ENCODE assay signal across 29 cellular contexts in the genomic region with DNA sequence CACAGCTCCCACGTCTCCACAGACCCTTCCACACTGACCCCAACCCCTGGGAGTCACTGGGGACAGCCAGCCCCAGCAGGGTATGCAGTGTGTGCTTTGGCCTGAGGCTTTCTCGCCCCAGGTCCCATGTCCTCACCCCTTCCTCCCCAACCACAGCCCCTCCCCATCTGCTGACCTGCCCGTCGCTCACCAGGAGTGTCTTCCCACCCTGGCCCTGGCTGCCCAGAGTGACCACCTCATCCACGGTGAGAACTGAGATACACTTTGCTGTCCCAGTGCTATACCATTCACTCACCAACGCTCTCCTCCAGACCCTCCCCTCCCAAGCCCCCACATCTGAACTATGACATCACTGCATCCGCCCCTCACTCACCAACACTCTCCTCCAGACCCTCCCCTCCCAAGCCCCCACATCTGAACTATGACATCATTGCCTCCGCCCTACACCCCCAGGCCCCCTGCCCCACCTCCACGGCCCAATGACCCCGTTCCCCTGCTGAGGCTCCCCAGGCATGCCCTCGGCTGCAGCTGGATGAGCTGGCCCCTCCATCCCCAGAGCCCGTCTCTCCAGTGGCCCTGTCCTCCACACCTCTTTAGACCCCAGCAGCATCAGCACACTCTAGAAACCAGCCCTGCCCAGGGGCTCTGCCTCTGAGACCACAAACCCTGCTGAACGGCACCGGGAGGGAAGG. TPM values are rescaled to one million over a fixed set of nuclear protein-coding genes. Genes with fewer than 3 reads are reported as not detected.
DNase-seq lines count a peak whose midpoint lies in the region; ATAC-seq, FAIRE-seq and TF ChIP-seq lines count a peak whose summit lies in the region.
"Had no signal": no experiment of that assay in that cellular context is flagged by ENCODE, and none has a peak within 500 bp of the region (broad histone marks: within the 10 kb centered on the region; RNA-seq: fewer than 3 reads in every experiment).

No MANE protein-coding gene starts in this region.

- no peaks in the 10 kb centered on the region for H3K79me2 ChIP-seq in HepG2 (ENCODE audit: insufficient read depth, low read length)

- H4K20me1 ChIP-seq in HepG2 (ENCODE audit: insufficient read depth, low read length): no peaks in the 10 kb centered on the region

- H3K4me3 Mint-ChIP-seq in activated CD8-positive, alpha-beta memory T cell treated with anti-CD3 and anti-CD28 coated beads, Interleukin-2, amount 10 ng/mL, durations not matched to agents 7 days and 5 days: no peak overlapping the region
- H3K4me3 Mint-ChIP-seq in Calu3 (ENCODE audit: low read depth, unreplicated experiment): no peak overlapping the region
- H3K4me3 Mint-ChIP-seq in CD4-positive, alpha-beta T cell: no peak overlapping the region
- H3K4me3 Mint-ChIP-seq: activated naive CD8-positive, alpha-beta T cell treated with anti-CD3 and anti-CD28 coated beads for 36 hours; activated T-helper 17 cell treated with anti-CD3 and anti-CD28 coated beads, Interleukin-2, amount 50 U/mL, for 72 hours; CD4-positive, alpha-beta memory T cell; nephron progenitor cell; T-helper 17 cell had no signal

- peaks cover 5% of the 10 kb centered on the region for H3K36me3 Mint-ChIP-seq in activated CD8-positive, alpha-beta memory T cell treated with anti-CD3 and anti-CD28 coated beads, Interleukin-2, amount 10 ng/mL, durations not matched to agents 7 days and 5 days
- peaks cover 12% of the 10 kb centered on the region for H3K36me3 Mint-ChIP-seq in Calu3 (ENCODE audit: insufficient read depth, unreplicated experiment)
- H3K36me3 Mint-ChIP-seq in CD4-positive, alpha-beta T cell (ENCODE audit: low read depth): peaks cover 29% of the 10 kb centered on the region

- no peak overlapping the region for H2AFZ ChIP-seq in HepG2 (ENCODE audit: low read length)

- H3K9me3 ChIP-seq in HepG2 (ENCODE audit: low read length) (no peaks in the 10 kb centered on the region), spleen (no peaks in the 10 kb centered on the region), BE2C (no peaks in the 10 kb centered on the region)
- no peaks in the 10 kb centered on the region for H3K9me3 ChIP-seq in CD4-positive, alpha-beta T cell (ENCODE audit: control insufficient read depth, low read length)
- H3K9me3 ChIP-seq: ascending aorta, right lobe of liver had no signal

- H3K27me3 ChIP-seq in HepG2 (ENCODE audit: control insufficient read depth in 1 of 2, insufficient read depth in 2 of 2, low read length in 2 of 2) (no peaks in the 10 kb centered on the region), spleen (replicated peaks in 1 of 7) (no peaks in the 10 kb centered on the region), BE2C (no peaks in the 10 kb centered on the region)
- H3K27me3 ChIP-seq in CD4-positive, alpha-beta T cell (ENCODE audit: control insufficient read depth, insufficient read depth, low read length): no peaks in the 10 kb centered on the region
- H3K27me3 ChIP-seq: ascending aorta, right lobe of liver had no signal

- BruUV-seq in HepG2 (replicated peaks; lab: Mats Ljungman, UMichigan) (no TSS peak), Calu3 (replicated peaks; lab: Mats Ljungman, UMichigan) (no TSS peak)

- CTCF ChIA-PET in activated CD8-positive, alpha-beta memory T cell treated with anti-CD3 and anti-CD28 coated beads, Interleukin-2, amount 10 ng/mL, durations not matched to agents 7 days and 5 days (lab: Charles Lee): interaction anchor here (1.2 kb wide), 1 partner anchor 11 kb away, joined by 6 read pairs; no protein-coding TSS in a partner anchor
- CTCF ChIA-PET in HepG2 (lab: Yijun Ruan, JAX; ENCODE audit: low intra/inter-chr PET ratio, low total read pairs): no interaction called here
- CTCF ChIA-PET in Calu3 (lab: Charles Lee): no interaction called here
- CTCF ChIA-PET in CD4-positive, alpha-beta T cell (lab: Charles Lee): no interaction called here

- H3K4me1 ChIP-seq in HepG2 (ENCODE audit: insufficient read depth, low read length): no peaks in the 10 kb centered on the region
- no peaks in the 10 kb centered on the region for H3K4me1 ChIP-seq in spleen
- no peaks in the 10 kb centered on the region for H3K4me1 ChIP-seq in BE2C
- H3K4me1 ChIP-seq: ascending aorta, right lobe of liver had no signal

- ATAC-seq in activated CD8-positive, alpha-beta memory T cell treated with anti-CD3 and anti-CD28 coated beads, Interleukin-2, amount 10 ng/mL, durations not matched to agents 7 days and 5 days: no peak
- ATAC-seq in HepG2: no peak
- ATAC-seq in CD4-positive, alpha-beta T cell (ENCODE audit: poor library complexity): no peak
- ATAC-seq: activated T-helper 17 cell treated with anti-CD3 and anti-CD28 coated beads, Interleukin-2, amount 50 U/mL, for 72 hours; left ventricle myocardium superior; right lobe of liver; T-helper 17 cell had no signal

- WGBS in HepG2 (ENCODE audit: low lambda C conversion rate): 95% methylated on average over 14 of the region's 14 CpGs
- 81 to 91% (median 90%) methylated on average over 14 of the region's 14 CpGs for WGBS in spleen, 5 donors

- H3K27ac ChIP-seq in HepG2 (ENCODE audit: extremely low read length, insufficient read depth, low read length): no peak overlapping the region
- H3K27ac ChIP-seq in spleen: no peak overlapping the region
- H3K27ac ChIP-seq in CD4-positive, alpha-beta T cell (ENCODE audit: low read depth, low read length): no peak overlapping the region
- H3K27ac ChIP-seq: ascending aorta, right lobe of liver, RWPE1, SK-N-MC had no signal

- H3K27me3 Mint-ChIP-seq in activated CD8-positive, alpha-beta memory T cell treated with anti-CD3 and anti-CD28 coated beads, Interleukin-2, amount 10 ng/mL, durations not matched to agents 7 days and 5 days: no peaks in the 10 kb centered on the region
- no peaks in the 10 kb centered on the region for H3K27me3 Mint-ChIP-seq in Calu3 (ENCODE audit: unreplicated experiment)
- no peaks in the 10 kb centered on the region for H3K27me3 Mint-ChIP-seq in CD4-positive, alpha-beta T cell
- H3K27me3 Mint-ChIP-seq: activated naive CD8-positive, alpha-beta T cell treated with anti-CD3 and anti-CD28 coated beads for 36 hours; activated T-helper 17 cell treated with anti-CD3 and anti-CD28 coated beads, Interleukin-2, amount 50 U/mL, for 72 hours; CD4-positive, alpha-beta memory T cell; T-helper 17 cell had no signal

- H3K9me3 Mint-ChIP-seq in activated CD8-positive, alpha-beta memory T cell treated with anti-CD3 and anti-CD28 coated beads, Interleukin-2, amount 10 ng/mL, durations not matched to agents 7 days and 5 days (ENCODE audit: low read depth): no peaks in the 10 kb centered on the region
- H3K9me3 Mint-ChIP-seq in Calu3 (ENCODE audit: low read depth, unreplicated experiment): no peaks in the 10 kb centered on the region
- H3K9me3 Mint-ChIP-seq in CD4-positive, alpha-beta T cell: no peaks in the 10 kb centered on the region
- H3K9me3 Mint-ChIP-seq: activated naive CD8-positive, alpha-beta T cell treated with anti-CD3 and anti-CD28 coated beads for 36 hours; activated T-helper 17 cell treated with anti-CD3 and anti-CD28 coated beads, Interleukin-2, amount 50 U/mL, for 72 hours; CD4-positive, alpha-beta memory T cell; nephron progenitor cell had no signal

- TF ChIP-seq POLR2A in HepG2 (IDR thresholded peaks at IDR 0.05; ENCODE audit: insufficient read depth in 1 of 2, low read depth in 2 of 2, low read length in 2 of 2) (no peak), spleen (IDR thresholded peaks at IDR 0.05) (no peak)

- H3K4me3 ChIP-seq in HepG2 (replicated peaks in 1 of 3; ENCODE audit: insufficient read depth in 1 of 3, low read depth in 2 of 3, low read length in 3 of 3) (no peak overlapping the region), spleen (no peak overlapping the region), BE2C (ENCODE audit: low read depth, low read length) (no peak overlapping the region)
- H3K4me3 ChIP-seq: ascending aorta, right lobe of liver, SK-N-MC had no signal

- H3K4me2 ChIP-seq in HepG2 (ENCODE audit: low read depth, low read length): no peak overlapping the region

- no peak for TF ChIP-seq CTCF in HepG2 (CRISPR knock-in tag; IDR thresholded peaks at IDR 0.05)
- TF ChIP-seq CTCF in spleen (IDR thresholded peaks at IDR 0.05 in 8 of 11, conservative IDR thresholded peaks at IDR 0.05 in 3 of 11): no peak
- TF ChIP-seq CTCF in BE2C (IDR thresholded peaks at IDR 0.05; ENCODE audit: low read depth, low read length): no peak
- TF ChIP-seq CTCF in Calu3 (IDR thresholded peaks at IDR 0.05; ENCODE audit: unreplicated experiment): no peak
- TF ChIP-seq CTCF in CD4-positive, alpha-beta T cell (IDR thresholded peaks at IDR 0.05): no peak

- DNase-seq in activated CD8-positive, alpha-beta memory T cell treated with anti-CD3 and anti-CD28 coated beads for 24 hours: peak; percentile 42
- no peak for DNase-seq in activated CD8-positive, alpha-beta memory T cell treated with anti-CD3 and anti-CD28 coated beads, Interleukin-2, amount 50 U/mL, for 4 hours
- DNase-seq in activated CD8-positive, alpha-beta memory T cell treated with anti-CD3 and anti-CD28 coated beads, Interleukin-2, amount 10 ng/mL, durations not matched to agents 7 days and 5 days: peak; percentile 27
- DNase-seq in HepG2 (ENCODE audit: low spot score) (no peak), spleen (peak; percentile 37), BE2C (no peak), Calu3 (no peak)
- DNase-seq in CD4-positive, alpha-beta T cell: no peak
- DNase-seq: activated CD4-positive, alpha-beta T cell treated with anti-CD3 and anti-CD28 coated beads for 48 hours; activated naive CD8-positive, alpha-beta T cell treated with anti-CD3 and anti-CD28 coated beads for 36 hours; CD4-positive, alpha-beta memory T cell; dermis blood vessel endothelial cell; hypothalamus; left ventricle myocardium superior; NCI-H1436 treated with DMSO at 0.1 percent for 48 hours; NCI-H2107; NCI-H446; nephron progenitor cell; stimulated activated naive CD4-positive, alpha-beta T cell; T-helper 17 cell had no signal

- POLR2A ChIA-PET in HepG2 (lab: Yijun Ruan, JAX): no interaction called here
- POLR2A ChIA-PET in CD4-positive, alpha-beta T cell (lab: Charles Lee): no interaction called here

- TF ChIP-seq RAD21 in HepG2 (CRISPR knock-in tag; IDR thresholded peaks at IDR 0.05): no peak

- H3K4me1 Mint-ChIP-seq in activated CD8-positive, alpha-beta memory T cell treated with anti-CD3 and anti-CD28 coated beads, Interleukin-2, amount 10 ng/mL, durations not matched to agents 7 days and 5 days: no peaks in the 10 kb centered on the region
- H3K4me1 Mint-ChIP-seq in Calu3 (ENCODE audit: low read depth, unreplicated experiment): no peaks in the 10 kb centered on the region
- H3K4me1 Mint-ChIP-seq in CD4-positive, alpha-beta T cell (ENCODE audit: low read depth): no peaks in the 10 kb centered on the region
- H3K4me1 Mint-ChIP-seq: activated naive CD8-positive, alpha-beta T cell treated with anti-CD3 and anti-CD28 coated beads for 36 hours; activated T-helper 17 cell treated with anti-CD3 and anti-CD28 coated beads, Interleukin-2, amount 50 U/mL, for 72 hours; nephron progenitor cell; T-helper 17 cell had no signal

- peaks cover 14 to 22% of the 10 kb centered on the region in 2 experiments; a peak in 4 of 5 replicates for H3K36me3 ChIP-seq in HepG2 (replicated peaks in 1 of 2; ENCODE audit: control insufficient read depth in 1 of 2, insufficient read depth in 2 of 2, low read length in 2 of 2)
- H3K36me3 ChIP-seq in spleen: peaks cover 0 to 70% (median 15%) of the 10 kb centered on the region in 6 donors
- no peaks in the 10 kb centered on the region for H3K36me3 ChIP-seq in BE2C
- H3K36me3 ChIP-seq: right lobe of liver had no signal

- intact Hi-C loops in HepG2 (cut with micrococcal nuclease; ENCODE audit: unreplicated experiment) (no loop called here), spleen (cut with DNase I; ENCODE audit: low total_unique reads) (no loop called here), Calu3 (cut with micrococcal nuclease; ENCODE audit: unreplicated experiment) (no loop called here)
- intact Hi-C loops in CD4-positive, alpha-beta T cell (cut with DNase I, micrococcal nuclease): no loop called here

- H3K27ac Mint-ChIP-seq in activated CD8-positive, alpha-beta memory T cell treated with anti-CD3 and anti-CD28 coated beads, Interleukin-2, amount 10 ng/mL, durations not matched to agents 7 days and 5 days: no peak overlapping the region
- no peak overlapping the region for H3K27ac Mint-ChIP-seq in Calu3 (ENCODE audit: unreplicated experiment)
- H3K27ac Mint-ChIP-seq in CD4-positive, alpha-beta T cell: no peak overlapping the region
- H3K27ac Mint-ChIP-seq: activated naive CD8-positive, alpha-beta T cell treated with anti-CD3 and anti-CD28 coated beads for 36 hours; activated T-helper 17 cell treated with anti-CD3 and anti-CD28 coated beads, Interleukin-2, amount 50 U/mL, for 72 hours; nephron progenitor cell; T-helper 17 cell had no signal

- TF ChIP-seq EP300 in HepG2 (IDR thresholded peaks at IDR 0.05; ENCODE audit: low read depth in 2 of 2, low read length in 2 of 2): no peak
- no peak for TF ChIP-seq EP300 in HepG2 (CRISPR knock-in tag; IDR thresholded peaks at IDR 0.05; ENCODE audit: borderline replicate concordance)

- in situ Hi-C loops in HepG2 (cut with HindIII; ENCODE audit: extremely low pct_ligation_motif_present, low pct_unique_long_range_greater_than_20kb): no loop called here

- FAIRE-seq in HepG2 (lab: Jason Lieb, UNC): no peak
- FAIRE-seq: A204.1, endometrium, GM12891, urothelium cell line had no signal

- H3K9ac ChIP-seq in HepG2 (ENCODE audit: insufficient read depth, low read depth, low read length): no peak overlapping the region

RNA-seq across cellular contexts. Expression of gene ANKMY1, which starts 55.2 kb away (rescaled TPM):
- 10 to 100 TPM; 21.3 to 33.5 TPM for total RNA-seq in activated CD8-positive, alpha-beta memory T cell treated with anti-CD3 and anti-CD28 coated beads, Interleukin-2, amount 10 ng/mL, durations not matched to agents 7 days and 5 days
- total RNA-seq in HepG2 (2016; rRNA removed; fragmentation: Illumina TruSeq; extraction: Trizol) (7.3 and 11.7 TPM in 2 replicates), spleen (10 to 100 TPM; 26.5 to 45.5 (median 30.1) TPM), Calu3 (2022) (34.9 and 38.2 TPM in 2 replicates)
- 9.7 and 12.6 TPM in 2 replicates for total RNA-seq in HepG2 (2016; cell fraction: cytosol; rRNA removed; fragmentation: Illumina TruSeq; extraction: Trizol; ENCODE audit: low read depth)
- total RNA-seq in HepG2 (2016; cell fraction: insoluble cytoplasmic fraction; rRNA removed; fragmentation: Illumina TruSeq; extraction: Trizol): 8.8 and 12.4 TPM in 2 replicates
- total RNA-seq in HepG2 (2016; cell fraction: membrane; rRNA removed; fragmentation: Illumina TruSeq; extraction: Trizol): 10.6 and 11.9 TPM in 2 replicates
- total RNA-seq in HepG2 (2016; cell fraction: nucleus; rRNA removed; fragmentation: Illumina TruSeq; extraction: Trizol): 23.2 and 30.1 TPM in 2 replicates
- polyA plus RNA-seq in HepG2 (2011; rRNA removed) (18.8 and 20.5 TPM in 2 replicates), spleen (10 to 100 TPM in 1 of 3 donors, 1 to 10 TPM in 2; 7.6 to 11.4 (median 8.1) TPM)
- 11.7 and 12.1 TPM in 2 replicates for polyA plus RNA-seq in HepG2 (2011; cell fraction: cytosol; rRNA removed)
- polyA plus RNA-seq in HepG2 (2011; cell fraction: nucleus; rRNA removed): 55.1 and 66.4 TPM in 2 replicates
- 8.0 and 8.9 TPM in 2 replicates for polyA plus RNA-seq in HepG2 (2012)
- polyA plus RNA-seq in HepG2 (2016; cell fraction: cytosol; fragmentation: Illumina TruSeq; extraction: Trizol; ENCODE audit: low read depth): 2.6 and 3.4 TPM in 2 replicates
- polyA plus RNA-seq in HepG2 (2016; cell fraction: insoluble cytoplasmic fraction; fragmentation: Illumina TruSeq; extraction: Trizol; ENCODE audit: low read depth): 7.8 and 8.8 TPM in 2 replicates
- polyA plus RNA-seq in HepG2 (2016; cell fraction: membrane; fragmentation: Illumina TruSeq; extraction: Trizol; ENCODE audit: low read depth): 4.9 and 6.3 TPM in 2 replicates
- polyA plus RNA-seq in HepG2 (2016; cell fraction: nucleus; fragmentation: Illumina TruSeq; extraction: Trizol; ENCODE audit: insufficient read depth, low read depth): 30.4 and 35.4 TPM in 2 replicates
- 41.3 and 43.1 TPM in 2 replicates for polyA minus RNA-seq in HepG2 (2011; rRNA and poly(A)+ RNA removed; ENCODE audit: low replicate concordance)
- polyA minus RNA-seq in HepG2 (2011; cell fraction: cytosol; rRNA and poly(A)+ RNA removed): 6.0 and 6.9 TPM in 2 replicates
- polyA minus RNA-seq in HepG2 (2011; cell fraction: nucleus; rRNA and poly(A)+ RNA removed): 52.8 and 56.1 TPM in 2 replicates
- 4.5 TPM for polyA plus RNA-seq in BE2C (2012; ENCODE audit: insufficient read depth, insufficient read length, low read depth)
- 10 to 100 TPM; 25.7 to 26.2 TPM for total RNA-seq in CD4-positive, alpha-beta T cell

RNA-seq across cellular contexts. Expression of gene DUSP28, which starts 57.6 kb away (rescaled TPM):
- total RNA-seq in activated CD8-positive, alpha-beta memory T cell treated with anti-CD3 and anti-CD28 coated beads, Interleukin-2, amount 10 ng/mL, durations not matched to agents 7 days and 5 days: 10 to 100 TPM; 10.0 to 10.1 TPM
- total RNA-seq in HepG2 (2016; rRNA removed; fragmentation: Illumina TruSeq; extraction: Trizol): 2.5 and 5.2 TPM in 2 replicates
- 4.5 and 4.9 TPM in 2 replicates for total RNA-seq in HepG2 (2016; cell fraction: cytosol; rRNA removed; fragmentation: Illumina TruSeq; extraction: Trizol; ENCODE audit: low read depth)
- total RNA-seq in HepG2 (2016; cell fraction: insoluble cytoplasmic fraction; rRNA removed; fragmentation: Illumina TruSeq; extraction: Trizol): 2.9 and 5.6 TPM in 2 replicates
- total RNA-seq in HepG2 (2016; cell fraction: membrane; rRNA removed; fragmentation: Illumina TruSeq; extraction: Trizol): 6.2 and 6.3 TPM in 2 replicates
- 7.1 TPM in 2 replicates for total RNA-seq in HepG2 (2016; cell fraction: nucleus; rRNA removed; fragmentation: Illumina TruSeq; extraction: Trizol)
- polyA plus RNA-seq in HepG2 (2011; rRNA removed): 6.7 and 8.6 TPM in 2 replicates
- polyA plus RNA-seq in HepG2 (2011; cell fraction: cytosol; rRNA removed): 3.4 and 4.1 TPM in 2 replicates
- 6.6 and 6.7 TPM in 2 replicates for polyA plus RNA-seq in HepG2 (2011; cell fraction: nucleus; rRNA removed)
- polyA plus RNA-seq in HepG2 (2012): 5.4 and 6.8 TPM in 2 replicates
- polyA plus RNA-seq in HepG2 (2016; cell fraction: cytosol; fragmentation: Illumina TruSeq; extraction: Trizol; ENCODE audit: low read depth): 4.9 and 6.2 TPM in 2 replicates
- 3.9 and 4.1 TPM in 2 replicates for polyA plus RNA-seq in HepG2 (2016; cell fraction: insoluble cytoplasmic fraction; fragmentation: Illumina TruSeq; extraction: Trizol; ENCODE audit: low read depth)
- 5.5 and 7.1 TPM in 2 replicates for polyA plus RNA-seq in HepG2 (2016; cell fraction: membrane; fragmentation: Illumina TruSeq; extraction: Trizol; ENCODE audit: low read depth)
- polyA plus RNA-seq in HepG2 (2016; cell fraction: nucleus; fragmentation: Illumina TruSeq; extraction: Trizol; ENCODE audit: insufficient read depth, low read depth): 11.1 and 15.5 TPM in 2 replicates
- 2.8 and 4.2 TPM in 2 replicates for polyA minus RNA-seq in HepG2 (2011; rRNA and poly(A)+ RNA removed; ENCODE audit: low replicate concordance)
- 1.7 and 2.2 TPM in 2 replicates for polyA minus RNA-seq in HepG2 (2011; cell fraction: cytosol; rRNA and poly(A)+ RNA removed)
- polyA minus RNA-seq in HepG2 (2011; cell fraction: nucleus; rRNA and poly(A)+ RNA removed): 11.5 and 12.3 TPM in 2 replicates
- 10 to 100 TPM in 1 of 7 donors, 1 to 10 TPM in 6; 5.9 to 13.6 (median 7.1) TPM for total RNA-seq in spleen
- polyA plus RNA-seq in spleen: 1 to 10 TPM; 6.5 to 9.0 (median 7.9) TPM
- 14.7 TPM for polyA plus RNA-seq in BE2C (2012; ENCODE audit: insufficient read depth, insufficient read length, low read depth)
- total RNA-seq in Calu3 (2022): 5.1 and 8.5 TPM in 2 replicates
- 10 to 100 TPM; 18.3 to 18.9 TPM for total RNA-seq in CD4-positive, alpha-beta T cell

Comparison
In these comparisons a context has a peak if more than half of its experiments do, and no peak if none do; other contexts are left out.
1. DNase-seq: peak in activated CD8-positive, alpha-beta memory T cell treated with anti-CD3 and anti-CD28 coated beads for 24 hours (single experiment), activated CD8-positive, alpha-beta memory T cell treated with anti-CD3 and anti-CD28 coated beads, Interleukin-2, amount 10 ng/mL, durations not matched to agents 7 days and 5 days (single experiment) and spleen (single experiment); none in activated CD8-positive, alpha-beta memory T cell treated with anti-CD3 and anti-CD28 coated beads, Interleukin-2, amount 50 U/mL, for 4 hours (single experiment), HepG2 (single experiment), BE2C (single experiment), Calu3 (single experiment) and CD4-positive, alpha-beta T cell (0 of 10).